In the genomic region with DNA sequence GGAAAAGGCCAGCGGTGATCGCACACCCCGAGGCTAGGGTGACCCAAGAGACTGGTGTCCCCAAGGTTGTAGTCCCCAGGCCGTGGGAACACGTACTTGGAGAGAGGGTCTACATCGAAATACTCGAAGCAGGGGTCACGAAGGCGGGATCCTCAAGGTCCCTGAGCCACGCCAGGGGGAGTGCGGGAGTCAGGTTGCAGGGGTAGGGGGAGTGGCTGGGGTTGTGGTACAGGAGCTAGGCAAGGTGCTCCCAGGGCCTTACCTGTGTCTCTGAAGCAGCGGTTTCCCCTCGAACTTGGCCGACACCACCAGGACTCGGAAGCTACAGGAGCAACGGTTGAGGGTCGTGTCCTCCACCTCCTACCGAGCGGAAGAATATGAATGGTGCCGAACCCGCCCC, we compare ENCODE assay signal across 7 cellular contexts. TPM values are rescaled to one million over a fixed set of nuclear protein-coding genes. Genes with fewer than 3 reads are reported as not detected.
DNase-seq lines count a peak whose midpoint lies in the region; ATAC-seq, FAIRE-seq and TF ChIP-seq lines count a peak whose summit lies in the region.
"Not testable (repeated sequence)": the region's sequence is repeated elsewhere in the genome, so short reads cannot be mapped to it uniquely, and the experiment has no call there.
"Had no signal": no experiment of that assay in that cellular context is flagged by ENCODE, and none has a peak within 500 bp of the region (broad histone marks: within the 10 kb centered on the region; RNA-seq: fewer than 3 reads in every experiment).

No MANE protein-coding gene starts in this region.

- not testable (repeated sequence) for TF ChIP-seq RAD21 in K562 (CRISPR knock-in tag; conservative IDR thresholded peaks at IDR 0.05 in 1 of 2, IDR thresholded peaks at IDR 0.05 in 1 of 2)

- CTCF ChIA-PET in K562 (lab: Yijun Ruan, JAX; ENCODE audit: low intra/inter-chr PET ratio), result not testable (repeated sequence)

- no CpG with 5 or more reads among the region's 21 CpGs for WGBS in K562 (ENCODE audit: insufficient coverage, low coverage, missing lambda C conversion rate)

- H3K9me1 ChIP-seq in K562 (ENCODE audit: control insufficient read depth, insufficient read depth, low read length), result not testable (repeated sequence)

- not testable (repeated sequence) for H3K9me3 Mint-ChIP-seq in CD4-positive, CD25-positive, alpha-beta regulatory T cell; naive B cell

- H3K27ac Mint-ChIP-seq in CD4-positive, CD25-positive, alpha-beta regulatory T cell; naive B cell: not testable (repeated sequence)

- not testable (repeated sequence) for H3K4me3 ChIP-seq in CD4-positive, CD25-positive, alpha-beta regulatory T cell (ENCODE audit: low read depth, low read length); K562

- peak; percentile 5 to 8 for ATAC-seq in CD4-positive, CD25-positive, alpha-beta regulatory T cell (ENCODE audit: low read depth in 2 of 2)
- ATAC-seq in GM21390 (IDR thresholded peaks at IDR 0.05; ENCODE audit: unreplicated experiment) (peak; percentile 19), HG02938 (IDR thresholded peaks at IDR 0.05; ENCODE audit: unreplicated experiment) (peak; percentile 8), HG03521 (IDR thresholded peaks at IDR 0.05; ENCODE audit: unreplicated experiment) (peak; percentile 12), K562 (peak; percentile 72), naive B cell (ENCODE audit: low read depth in 2 of 2) (peak; percentile 19 to 22)

- H3K36me3 ChIP-seq in CD4-positive, CD25-positive, alpha-beta regulatory T cell (ENCODE audit: control insufficient read depth, insufficient read depth, low read length); K562 (ENCODE audit: control insufficient read depth, insufficient read depth, low read length): not testable (repeated sequence)

- not testable (repeated sequence) for H3K4me1 Mint-ChIP-seq in CD4-positive, CD25-positive, alpha-beta regulatory T cell; naive B cell

- in situ Hi-C loops in K562 (cut with MboI), result loop anchor here (5.0 to 25.0 kb wide), 4 partner anchors 684 to 1184 kb away; a partner anchor contains a TSS

- FAIRE-seq in K562 (lab: Jason Lieb, UNC), result not testable (repeated sequence)

- TF ChIP-seq EP300 in K562 (IDR thresholded peaks at IDR 0.05; ENCODE audit: low read length), result not testable (repeated sequence)

- H3K27ac ChIP-seq in CD4-positive, CD25-positive, alpha-beta regulatory T cell (ENCODE audit: insufficient read depth, low read length, poor library complexity, severe bottlenecking); K562 (ENCODE audit: extremely low read depth, low read depth, low read length): not testable (repeated sequence)

- intact Hi-C loops in K562 (cut with micrococcal nuclease), result not testable (repeated sequence)

- not testable (repeated sequence) for H4K20me1 ChIP-seq in K562 (replicated peaks; ENCODE audit: control insufficient read depth, insufficient read depth, low read length)

- H3K36me3 Mint-ChIP-seq in CD4-positive, CD25-positive, alpha-beta regulatory T cell; naive B cell: not testable (repeated sequence)

- POLR2A ChIA-PET in K562 (lab: Yijun Ruan, JAX), result not testable (repeated sequence)

- H3K9ac ChIP-seq in K562 (ENCODE audit: insufficient read depth in 1 of 2, low read depth in 2 of 2, low read length in 2 of 2), result not testable (repeated sequence)

- not testable (repeated sequence) for H3K9me3 ChIP-seq in CD4-positive, CD25-positive, alpha-beta regulatory T cell (ENCODE audit: control insufficient read depth in 2 of 2, low read length in 2 of 2); K562 (replicated peaks; ENCODE audit: control insufficient read depth, insufficient read depth, low read depth, low read length)

- H2AFZ ChIP-seq in K562 (ENCODE audit: low read depth, low read length), result not testable (repeated sequence)

- not testable (repeated sequence) for H3K4me3 Mint-ChIP-seq in CD4-positive, CD25-positive, alpha-beta regulatory T cell; naive B cell

- not testable (repeated sequence) for BruUV-seq in K562 (replicated peaks; lab: Mats Ljungman, UMichigan)

- H3K27me3 ChIP-seq in CD4-positive, CD25-positive, alpha-beta regulatory T cell (ENCODE audit: control insufficient read depth, insufficient read depth, low read length); K562 (ENCODE audit: control insufficient read depth in 2 of 2, insufficient read depth in 2 of 2, low read length in 2 of 2): not testable (repeated sequence)

- not testable (repeated sequence) for TF ChIP-seq CTCF in K562 (IDR thresholded peaks at IDR 0.05 in 2 of 3, conservative IDR thresholded peaks at IDR 0.05 in 1 of 3; ENCODE audit: insufficient read depth in 2 of 3, low read depth in 1 of 3, low read length in 3 of 3)

- not testable (repeated sequence) for TF ChIP-seq POLR2A in K562 (conservative IDR thresholded peaks at IDR 0.05)

- H3K79me2 ChIP-seq in K562 (ENCODE audit: control insufficient read depth, insufficient read depth, low read length), result not testable (repeated sequence)

- DNase-seq in CD4-positive, CD25-positive, alpha-beta regulatory T cell; K562 (ENCODE audit: extremely low read depth in 1 of 4, low spot score in 3 of 4); naive B cell: not testable (repeated sequence)

- H3K27me3 Mint-ChIP-seq in CD4-positive, CD25-positive, alpha-beta regulatory T cell; naive B cell: not testable (repeated sequence)

- not testable (repeated sequence) for H3K4me1 ChIP-seq in CD4-positive, CD25-positive, alpha-beta regulatory T cell (ENCODE audit: control insufficient read depth, insufficient read depth, low read length, poor library complexity, severe bottlenecking); K562 (replicated peaks in 1 of 2; ENCODE audit: control insufficient read depth in 2 of 2, insufficient read depth in 2 of 2, low read length in 2 of 2)

- not testable (repeated sequence) for H3K4me2 ChIP-seq in K562 (ENCODE audit: insufficient read depth, low read length)

RNA-seq across cellular contexts. Expression of a gene that starts 0.4 kb away (rescaled TPM):
- 7.4 TPM for total RNA-seq in CD4-positive, CD25-positive, alpha-beta regulatory T cell
- polyA plus RNA-seq in CD4-positive, CD25-positive, alpha-beta regulatory T cell, result 10 to 100 TPM; 19.0 to 41.9 (median 24.9) TPM
- total RNA-seq in K562 (2011; cell fraction: chromatin; rRNA removed; ENCODE audit: low replicate concordance), result 30.8 and 84.3 TPM in 2 replicates
- total RNA-seq in K562 (2011; cell fraction: nucleolus; rRNA removed), result 12.7 and 18.0 TPM in 2 replicates
- 35.3 and 40.5 TPM in 2 replicates for total RNA-seq in K562 (2011; cell fraction: nucleoplasm; rRNA removed)
- total RNA-seq in K562 (2014; rRNA removed) (93.0 and 115 TPM in 2 replicates), K562 (2014; rRNA removed; fragmentation: Illumina TruSeq; extraction: Trizol) (7.5 and 12.4 TPM in 2 replicates), K562 (2015; rRNA removed; fragmentation: Illumina TruSeq; extraction: Trizol) (24.6 and 27.6 TPM in 2 replicates), K562 (2021) (6.3 and 10.4 TPM in 2 replicates)
- polyA plus RNA-seq in K562 (2011; rRNA removed) (16.5 and 17.8 TPM in 2 replicates), K562 (2014; fragmentation: Illumina TruSeq; extraction: Trizol) (22.9 and 27.9 TPM in 2 replicates), K562 (2014; fragmentation: Nextera tagmentation; extraction: Ambion mirVana) (10 to 100 TPM; 26.8 to 35.3 TPM), K562 (2014; rRNA removed) (84.5 and 91.9 TPM in 2 replicates), naive B cell (ENCODE audit: low read depth in 6 of 6) (10 to 100 TPM; 17.3 to 35.5 (median 27.3) TPM)
- polyA plus RNA-seq in K562 (2011; cell fraction: cytosol; rRNA removed), result 39.2 and 58.8 TPM in 2 replicates
- 9.5 and 14.0 TPM in 2 replicates for polyA plus RNA-seq in K562 (2011; cell fraction: nucleus; rRNA removed)
- polyA plus RNA-seq in K562 (2012), result 31.3 and 41.4 TPM in 2 replicates
- polyA minus RNA-seq in K562 (2011; rRNA and poly(A)+ RNA removed), result 6.0 and 8.8 TPM in 2 replicates
- 1.0 and 2.6 TPM in 2 replicates for polyA minus RNA-seq in K562 (2011; cell fraction: cytosol; rRNA and poly(A)+ RNA removed)
- polyA minus RNA-seq in K562 (2011; cell fraction: nucleus; rRNA and poly(A)+ RNA removed), result 7.5 and 9.6 TPM in 2 replicates

RNA-seq across cellular contexts. Expression of a gene that starts 0.6 kb away (rescaled TPM):
- total RNA-seq in CD4-positive, CD25-positive, alpha-beta regulatory T cell, result 20.0 TPM
- polyA plus RNA-seq in CD4-positive, CD25-positive, alpha-beta regulatory T cell, result 10 to 100 TPM in 3 of 4 donors, 1 to 10 TPM in 1; 8.7 to 20.6 (median 13.3) TPM
- total RNA-seq in K562 (2011; cell fraction: chromatin; rRNA removed; ENCODE audit: low replicate concordance), result 9.5 and 24.5 TPM in 2 replicates
- total RNA-seq in K562 (2011; cell fraction: nucleolus; rRNA removed), result 20.1 and 24.8 TPM in 2 replicates
- 13.3 and 23.2 TPM in 2 replicates for total RNA-seq in K562 (2011; cell fraction: nucleoplasm; rRNA removed)
- total RNA-seq in K562 (2014; rRNA removed) (4.0 and 19.6 TPM in 2 replicates), K562 (2014; rRNA removed; fragmentation: Illumina TruSeq; extraction: Trizol) (10.9 and 11.4 TPM in 2 replicates), K562 (2015; rRNA removed; fragmentation: Illumina TruSeq; extraction: Trizol) (28.1 and 31.0 TPM in 2 replicates), K562 (2021) (43.5 and 49.6 TPM in 2 replicates)
- polyA plus RNA-seq in K562 (2011; rRNA removed) (12.4 and 15.1 TPM in 2 replicates), K562 (2014; fragmentation: Illumina TruSeq; extraction: Trizol) (10.3 and 24.1 TPM in 2 replicates), K562 (2014; fragmentation: Nextera tagmentation; extraction: Ambion mirVana) (1 to 10 TPM; 1.6 to 2.8 TPM), K562 (2014; rRNA removed) (22.8 and 41.7 TPM in 2 replicates), naive B cell (ENCODE audit: low read depth in 6 of 6) (10 to 100 TPM in 4 of 6 donors, 1 to 10 TPM in 2; 8.7 to 16.0 (median 12.4) TPM)
- polyA plus RNA-seq in K562 (2011; cell fraction: cytosol; rRNA removed), result 13.1 and 84.8 TPM in 2 replicates
- 12.6 and 21.3 TPM in 2 replicates for polyA plus RNA-seq in K562 (2011; cell fraction: nucleus; rRNA removed)
- polyA plus RNA-seq in K562 (2012), result 1.0 and 1.4 TPM in 2 replicates
- 2.3 and 3.5 TPM in 2 replicates for polyA minus RNA-seq in K562 (2011; rRNA and poly(A)+ RNA removed)
- polyA minus RNA-seq in K562 (2011; cell fraction: cytosol; rRNA and poly(A)+ RNA removed), result 14.7 and 19.2 TPM in 2 replicates
- 9.0 and 11.2 TPM in 2 replicates for polyA minus RNA-seq in K562 (2011; cell fraction: nucleus; rRNA and poly(A)+ RNA removed)

RNA-seq across cellular contexts. Expression of a gene that starts 6.0 kb away (rescaled TPM):
- 0.54 TPM for total RNA-seq in CD4-positive, CD25-positive, alpha-beta regulatory T cell
- 1 to 10 TPM in 2 of 4 donors, under 1 TPM in 1, not detected in 1; 0.84 to 1.7 (median 1.3) TPM for polyA plus RNA-seq in CD4-positive, CD25-positive, alpha-beta regulatory T cell
- 4.9 and 10.3 TPM in 2 replicates for total RNA-seq in K562 (2011; cell fraction: chromatin; rRNA removed; ENCODE audit: low replicate concordance)
- total RNA-seq in K562 (2011; cell fraction: nucleolus; rRNA removed), result 2.9 and 4.0 TPM in 2 replicates
- total RNA-seq in K562 (2011; cell fraction: nucleoplasm; rRNA removed), result 1.2 and 2.1 TPM in 2 replicates
- total RNA-seq in K562 (2014; rRNA removed), result 3.5 and 9.5 TPM in 2 replicates
- total RNA-seq in K562 (2014; rRNA removed; fragmentation: Illumina TruSeq; extraction: Trizol), result 4.7 and 11.6 TPM in 2 replicates
- total RNA-seq in K562 (2015; rRNA removed; fragmentation: Illumina TruSeq; extraction: Trizol), result 7.7 and 8.8 TPM in 2 replicates
- 0.58 and 6.8 TPM in 2 replicates for total RNA-seq in K562 (2021)
- polyA plus RNA-seq in K562 (2011; rRNA removed), result 1.9 and 2.3 TPM in 2 replicates
- polyA plus RNA-seq in K562 (2011; cell fraction: cytosol; rRNA removed), result 1.2 TPM in 1 of 2 replicates, not detected in the other
- polyA plus RNA-seq in K562 (2011; cell fraction: nucleus; rRNA removed), result 5.5 and 6.0 TPM in 2 replicates
- 14.7 and 17.3 TPM in 2 replicates for polyA plus RNA-seq in K562 (2012)
- polyA plus RNA-seq in K562 (2014; fragmentation: Illumina TruSeq; extraction: Trizol), result 13.1 and 18.8 TPM in 2 replicates
- polyA plus RNA-seq in K562 (2014; fragmentation: Nextera tagmentation; extraction: Ambion mirVana), result 10 to 100 TPM; 18.6 to 22.6 TPM
- 3.1 and 3.3 TPM in 2 replicates for polyA plus RNA-seq in K562 (2014; rRNA removed)
- polyA minus RNA-seq in K562 (2011; rRNA and poly(A)+ RNA removed), result 0.28 TPM in 1 of 2 replicates, not detected in the other
- polyA minus RNA-seq in K562 (2011; cell fraction: cytosol; rRNA and poly(A)+ RNA removed), result 1.3 TPM in 1 of 2 replicates, not detected in the other
- polyA minus RNA-seq in K562 (2011; cell fraction: nucleus; rRNA and poly(A)+ RNA removed), result 1.00 and 2.0 TPM in 2 replicates
- polyA plus RNA-seq in naive B cell (ENCODE audit: low read depth in 6 of 6), result 1 to 10 TPM in 2 of 6 donors, under 1 TPM in 1, not detected in 3; 0.78 to 2.1 (median 1.9) TPM

RNA-seq across cellular contexts. Expression of a gene that starts 47.2 kb away (rescaled TPM):
- total RNA-seq in CD4-positive, CD25-positive, alpha-beta regulatory T cell, result 1.8 TPM
- polyA plus RNA-seq in CD4-positive, CD25-positive, alpha-beta regulatory T cell, result under 1 TPM; 0.21 to 0.32 (median 0.27) TPM
- 6.8 and 7.2 TPM in 2 replicates for total RNA-seq in K562 (2011; cell fraction: chromatin; rRNA removed; ENCODE audit: low replicate concordance)
- total RNA-seq in K562 (2011; cell fraction: nucleolus; rRNA removed), result 1.7 and 1.8 TPM in 2 replicates
- 2.5 and 2.6 TPM in 2 replicates for total RNA-seq in K562 (2011; cell fraction: nucleoplasm; rRNA removed)
- 0.08 and 0.18 TPM in 2 replicates for total RNA-seq in K562 (2014; rRNA removed)
- total RNA-seq in K562 (2014; rRNA removed; fragmentation: Illumina TruSeq; extraction: Trizol), result 0.26 and 0.36 TPM in 2 replicates
- 0.47 and 0.49 TPM in 2 replicates for total RNA-seq in K562 (2015; rRNA removed; fragmentation: Illumina TruSeq; extraction: Trizol)
- 0.80 and 0.87 TPM in 2 replicates for total RNA-seq in K562 (2021)
- polyA plus RNA-seq in K562 (2011; rRNA removed), result 0.33 and 0.92 TPM in 2 replicates
- 0.72 and 0.74 TPM in 2 replicates for polyA plus RNA-seq in K562 (2011; cell fraction: cytosol; rRNA removed)
- polyA plus RNA-seq in K562 (2011; cell fraction: nucleus; rRNA removed), result 3.5 and 6.5 TPM in 2 replicates
- polyA plus RNA-seq in K562 (2012), result 0.74 and 1.9 TPM in 2 replicates
- polyA plus RNA-seq in K562 (2014; fragmentation: Illumina TruSeq; extraction: Trizol), result 1.3 and 1.9 TPM in 2 replicates
- under 1 TPM; 0.03 to 0.20 TPM for polyA plus RNA-seq in K562 (2014; fragmentation: Nextera tagmentation; extraction: Ambion mirVana)
- 0.95 and 1.2 TPM in 2 replicates for polyA plus RNA-seq in K562 (2014; rRNA removed)
- 0.77 and 0.81 TPM in 2 replicates for polyA minus RNA-seq in K562 (2011; rRNA and poly(A)+ RNA removed)
- polyA minus RNA-seq in K562 (2011; cell fraction: cytosol; rRNA and poly(A)+ RNA removed), result not detected in 2 replicates
- polyA minus RNA-seq in K562 (2011; cell fraction: nucleus; rRNA and poly(A)+ RNA removed), result 1.2 and 1.7 TPM in 2 replicates
- 1 to 10 TPM in 1 of 6 donors, under 1 TPM in 5; 0.28 to 1.1 (median 0.73) TPM for polyA plus RNA-seq in naive B cell (ENCODE audit: low read depth in 6 of 6)
- total RNA-seq: A172 had no signal

RNA-seq across cellular contexts. Expression of a gene that starts 52.5 kb away (rescaled TPM):
- 170 TPM for total RNA-seq in CD4-positive, CD25-positive, alpha-beta regulatory T cell
- polyA plus RNA-seq in CD4-positive, CD25-positive, alpha-beta regulatory T cell, result 1 to 10 TPM; 1.6 to 4.1 (median 2.5) TPM
- 299 and 672 TPM in 2 replicates for total RNA-seq in K562 (2011; cell fraction: chromatin; rRNA removed; ENCODE audit: low replicate concordance)
- 89.1 and 136 TPM in 2 replicates for total RNA-seq in K562 (2011; cell fraction: nucleolus; rRNA removed)
- total RNA-seq in K562 (2011; cell fraction: nucleoplasm; rRNA removed), result 281 and 296 TPM in 2 replicates
- 8.9 and 16.8 TPM in 2 replicates for total RNA-seq in K562 (2014; rRNA removed)
- total RNA-seq in K562 (2014; rRNA removed; fragmentation: Illumina TruSeq; extraction: Trizol), result 23.6 and 27.3 TPM in 2 replicates
- total RNA-seq in K562 (2015; rRNA removed; fragmentation: Illumina TruSeq; extraction: Trizol), result 20.8 and 25.0 TPM in 2 replicates
- total RNA-seq in K562 (2021), result 35.2 and 37.5 TPM in 2 replicates
- 24.7 and 28.9 TPM in 2 replicates for polyA plus RNA-seq in K562 (2011; rRNA removed)
- 9.0 and 14.0 TPM in 2 replicates for polyA plus RNA-seq in K562 (2011; cell fraction: cytosol; rRNA removed)
- 100 and 152 TPM in 2 replicates for polyA plus RNA-seq in K562 (2011; cell fraction: nucleus; rRNA removed)
- polyA plus RNA-seq in K562 (2012), result 28.8 and 34.9 TPM in 2 replicates
- polyA plus RNA-seq in K562 (2014; fragmentation: Illumina TruSeq; extraction: Trizol), result 34.6 and 47.0 TPM in 2 replicates
- polyA plus RNA-seq in K562 (2014; fragmentation: Nextera tagmentation; extraction: Ambion mirVana), result 1 to 10 TPM; 3.3 to 8.3 TPM
- polyA plus RNA-seq in K562 (2014; rRNA removed), result 24.7 and 33.4 TPM in 2 replicates
- 29.3 and 58.4 TPM in 2 replicates for polyA minus RNA-seq in K562 (2011; rRNA and poly(A)+ RNA removed)
- 13.2 and 18.1 TPM in 2 replicates for polyA minus RNA-seq in K562 (2011; cell fraction: cytosol; rRNA and poly(A)+ RNA removed)
- 65.8 and 86.1 TPM in 2 replicates for polyA minus RNA-seq in K562 (2011; cell fraction: nucleus; rRNA and poly(A)+ RNA removed)
- polyA plus RNA-seq in naive B cell (ENCODE audit: low read depth in 6 of 6), result 10 to 100 TPM in 1 of 6 donors, 1 to 10 TPM in 3, not detected in 2; 1.7 to 16.2 (median 5.4) TPM

Comparison
In these comparisons a context has a peak if more than half of its experiments do, and no peak if none do; other contexts are left out.
1. ATAC-seq: peak in every context shown above with its lines; median percentile 72 in K562; 20 in naive B cell; 19 in GM21390; 12 in HG03521; 8 in HG02938; 6 in CD4-positive, CD25-positive, alpha-beta regulatory T cell.